Comparison of ENCODE assay signal across 8 cellular contexts in genomic region chr9:35828716-35829083, GRCh38.
DNase-seq lines count a peak whose midpoint lies in the region; ATAC-seq and TF ChIP-seq lines count a peak whose summit lies in the region.

Gene FAM221B (minus strand): TSS chr9:35828732. CDS start chr9:35826161, 2,571 bp downstream.

- no peak within 1 kb of the TSS for H3K27ac ChIP-seq in HUES6 (ENCODE audit: low read depth, low read length)

- peak within 1 kb of the TSS; percentile 85 for H3K27ac Mint-ChIP-seq in activated naive CD8-positive, alpha-beta T cell

- H3K4me3 Mint-ChIP-seq in activated naive CD8-positive, alpha-beta T cell, result peak within 1 kb of the TSS; percentile 99

- H3K27me3 ChIP-seq in HUES6 (ENCODE audit: control insufficient read depth, insufficient read depth, low read length), result no peaks in the 10 kb centered on the region

- H3K36me3 ChIP-seq in HUES6 (ENCODE audit: control insufficient read depth, insufficient read depth, low read length), result no peaks in the 10 kb centered on the region

- H3K36me3 Mint-ChIP-seq in activated naive CD8-positive, alpha-beta T cell, result no peaks in the 10 kb centered on the region

- no peak for TF ChIP-seq CTCF in GM12875 (IDR thresholded peaks at IDR 0.05; ENCODE audit: borderline replicate concordance, insufficient read depth, low read depth, low read length)

- no peaks in the 10 kb centered on the region for H3K9me3 ChIP-seq in HUES6 (ENCODE audit: control insufficient read depth, insufficient read depth, low read depth, low read length)

- peak; percentile 50 for DNase-seq in iPS-NIHi7 (ENCODE audit: extremely low spot score)
- peak; percentile 24 for DNase-seq in stimulated activated CD4-positive, alpha-beta T cell treated with anti-CD3 and anti-CD28 coated beads, Interleukin-4, amount 100 ng/mL, for 1 hour

- peak within 1 kb of the TSS; percentile 62 for H3K9ac ChIP-seq in HUES6 (ENCODE audit: low read length)

- no peaks in the 10 kb centered on the region for H3K9me3 Mint-ChIP-seq in activated naive CD8-positive, alpha-beta T cell (ENCODE audit: low read depth)

- H3K4me1 ChIP-seq in HUES6 (ENCODE audit: control insufficient read depth, insufficient read depth, low read length), result peaks cover 19% of the 10 kb centered on the region

- H3K4me3 ChIP-seq in GM12875 (ENCODE audit: low read depth, low read length) (peak within 1 kb of the TSS; percentile 61), HUES6 (ENCODE audit: low read depth, low read length) (peak within 1 kb of the TSS; percentile 86)

- peaks cover 30% of the 10 kb centered on the region for H3K4me1 Mint-ChIP-seq in activated naive CD8-positive, alpha-beta T cell (ENCODE audit: low read depth)

- no peaks in the 10 kb centered on the region for H3K27me3 Mint-ChIP-seq in activated naive CD8-positive, alpha-beta T cell

- ATAC-seq in HG03139 (IDR thresholded peaks at IDR 0.05; ENCODE audit: unreplicated experiment) (no peak), GM19463 (IDR thresholded peaks at IDR 0.05; ENCODE audit: unreplicated experiment) (no peak), GM21717 (IDR thresholded peaks at IDR 0.05; ENCODE audit: unreplicated experiment) (no peak)
